Comparison of ENCODE assay signal across 8 cellular contexts in genomic region chr5:36606437-36607113, GRCh38. TPM values are rescaled to one million over a fixed set of nuclear protein-coding genes. Genes with fewer than 3 reads are reported as not detected.
A peak's percentile ranks its signal among the peaks of the same experiment; 100 is the strongest.
DNase-seq lines count a peak whose midpoint lies in the region; ATAC-seq and TF ChIP-seq lines count a peak whose summit lies in the region.

Gene SLC1A3 (plus strand): TSS chr5:36606606. CDS start chr5:36608424, 1,818 bp downstream.

- no peaks in the 10 kb centered on the region for H3K9me2 ChIP-seq in OCI-LY1 (ENCODE audit: low read depth, low read length)

- DNase-seq in BJ (ENCODE audit: low read depth) (peak; percentile 31), astrocyte of the cerebellum (ENCODE audit: low read depth) (peak; percentile 77), hypothalamus (lab: John Stamatoyannopoulos, UW) (peak in 48 of 51 donors; percentile 20 to 89 (median 60)), renal cortical epithelial cell (ENCODE audit: low read depth) (peak; percentile 85)
- DNase-seq in NK-92 treated with Interleukin-12 subunit alpha and Interleukin-12 subunit beta, amount 100 ng/mL, for 24 hours (lab: John Stamatoyannopoulos, UW) = no peak

- CTCF ChIA-PET in BJ (lab: Yijun Ruan, JAX) = interaction anchor here (0.6 to 1.0 kb wide), 2 partner anchors 25 to 89 kb away, joined by 3 read pairs; no protein-coding TSS in a partner anchor

- TF ChIP-seq CTCF in BJ (IDR thresholded peaks at IDR 0.05; ENCODE audit: insufficient read depth, low read depth, low read length) = no peak
- TF ChIP-seq CTCF in OCI-LY1 (IDR thresholded peaks at IDR 0.05; ENCODE audit: low read length) = no peak
- no peak for TF ChIP-seq CTCF in astrocyte of the cerebellum (IDR thresholded peaks at IDR 0.05; ENCODE audit: low read depth, low read length, missing control alignments)

- no peak within 1 kb of the TSS; the same call in 1 of the 2 replicates for H3K9ac ChIP-seq in OCI-LY1 (ENCODE audit: low read length)

- H3F3A ChIP-seq in OCI-LY1 (ENCODE audit: insufficient read depth, low read length) = no peaks in the 10 kb centered on the region

- ATAC-seq in GM18907 (IDR thresholded peaks at IDR 0.05; ENCODE audit: unreplicated experiment) (peak; percentile 93), HG03066 (IDR thresholded peaks at IDR 0.05; ENCODE audit: low read depth, unreplicated experiment) (peak; percentile 87)

- peak within 1 kb of the TSS; percentile 56 for H3K4me2 ChIP-seq in OCI-LY1 (ENCODE audit: low read length)

- H3K9me3 ChIP-seq in OCI-LY1 (ENCODE audit: low read length) = no peaks in the 10 kb centered on the region

- in situ Hi-C loops in astrocyte of the cerebellum (cut with HindIII; ENCODE audit: low sequenced_read_pairs) = no loop called here

- no peak within 1 kb of the TSS for H2AFZ ChIP-seq in OCI-LY1 (ENCODE audit: low read length)

- POLR2A ChIA-PET in BJ (lab: Charles Lee) = no interaction called here

- no peaks in the 10 kb centered on the region for H4K20me1 ChIP-seq in OCI-LY1 (ENCODE audit: insufficient read depth, low read length)

- H3K4me3 ChIP-seq in BJ (ENCODE audit: low read depth, low read length) (peak within 1 kb of the TSS; percentile 49), OCI-LY1 (ENCODE audit: low read depth, low read length, poor library complexity, severe bottlenecking) (peak within 1 kb of the TSS; percentile 44), astrocyte of the cerebellum (ENCODE audit: low read depth, low read length) (peak within 1 kb of the TSS; percentile 57)

- H3K27ac ChIP-seq in OCI-LY1 (ENCODE audit: low read depth, low read length, poor library complexity, severe bottlenecking) = no peak within 1 kb of the TSS

- H3K79me2 ChIP-seq in OCI-LY1 (ENCODE audit: insufficient read depth, low read length) = no peaks in the 10 kb centered on the region

- H3K4me1 ChIP-seq in OCI-LY1 (ENCODE audit: insufficient read depth, low read length, severe bottlenecking) = no peaks in the 10 kb centered on the region

- H3K27me3 ChIP-seq in BJ (ENCODE audit: control insufficient read depth, insufficient read depth, low read length) (peaks cover 2% of the 10 kb centered on the region), OCI-LY1 (ENCODE audit: insufficient read depth, low read length) (no peaks in the 10 kb centered on the region)

- no peaks in the 10 kb centered on the region for H3K36me3 ChIP-seq in BJ (ENCODE audit: control insufficient read depth, insufficient read depth, low read length)
- no peaks in the 10 kb centered on the region for H3K36me3 ChIP-seq in OCI-LY1 (ENCODE audit: insufficient read depth, low read length)

RNA-seq across cellular contexts. Expression of gene SLC1A3, which starts in this region (rescaled TPM):
- polyA plus RNA-seq in BJ (2011; rRNA removed) = 0.37 and 0.54 TPM in 2 replicates
- polyA minus RNA-seq in BJ (2011; rRNA and poly(A)+ RNA removed) = 0.19 and 0.62 TPM in 2 replicates
- 0.87 and 1.7 TPM in 2 replicates for total RNA-seq in renal cortical epithelial cell

Comparison
In these comparisons a context has a peak if more than half of its experiments do, and no peak if none do; other contexts are left out.
1. Peak in DNase-seq and H3K4me3 ChIP-seq in BJ; RNA of the gene not detected or under 1 TPM.